ENCODE assay signal across 20 cellular contexts in the genomic region with DNA sequence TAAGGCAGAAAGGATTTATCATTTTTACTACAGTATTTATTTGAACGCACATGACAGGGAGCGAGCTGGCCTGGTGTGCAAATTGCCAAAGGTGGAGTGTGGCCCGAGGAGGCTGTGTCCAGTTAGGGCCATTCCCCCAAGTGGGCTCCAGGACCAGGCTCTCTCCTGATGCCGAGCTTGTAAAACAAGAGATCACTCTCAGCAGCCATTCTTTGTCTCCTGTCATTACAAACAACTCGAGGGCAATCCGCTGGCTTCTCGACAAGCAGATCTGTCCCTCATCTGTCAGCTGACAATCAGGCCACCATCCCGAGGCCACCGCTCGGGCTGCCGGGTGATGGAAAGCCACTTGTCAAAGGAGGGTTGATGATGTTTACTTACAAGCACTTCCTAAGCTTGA.
"Had no signal": no experiment of that assay in that cellular context is flagged by ENCODE, and none has a peak within 500 bp of the region (broad histone marks: within the 10 kb centered on the region; RNA-seq: fewer than 3 reads in every experiment).

No MANE protein-coding gene starts in this region.

- DNase-seq: activated CD4-positive, alpha-beta T cell treated with anti-CD3 and anti-CD28 coated beads, Interleukin-2, amount 50 U/mL, for 1 hour; activated CD8-positive, alpha-beta T cell treated with anti-CD3 and anti-CD28 coated beads, Interleukin-2, amount 10 ng/mL, durations not matched to agents 7 days and 5 days; activated naive CD4-positive, alpha-beta T cell treated with Interleukin-2 at 50 U/mL for 16 hours; activated naive CD8-positive, alpha-beta T cell treated with anti-CD3 and anti-CD28 coated beads for 36 hours; activated T-cell treated with anti-CD3 and anti-CD28 coated beads, Interleukin-2, amount 50 U/mL, for 48 hours; colonic mucosa; dorsolateral prefrontal cortex; hypothalamus; mesendoderm; mucosa of descending colon; naive B cell; ovary; psoas muscle; right cardiac atrium; stimulated activated CD4-positive, alpha-beta T cell treated with anti-CD3 and anti-CD28 coated beads, Interleukin-1b, Interleukin-23, amount 100 ng/mL, for 48 hours; stimulated activated naive CD8-positive, alpha-beta T cell treated with anti-CD3 and anti-CD28 coated beads, Interleukin-15, amount 100 ng/mL, for 72 hours; transverse colon had no signal

- ATAC-seq: activated CD4-positive, CD25-positive, alpha-beta regulatory T cell treated with anti-CD3 and anti-CD28 coated beads, Interleukin-2, amount 50 U/mL, for 24 hours; activated CD8-positive, alpha-beta T cell treated with anti-CD3 and anti-CD28 coated beads, Interleukin-2, amount 10 ng/mL, durations not matched to agents 7 days and 5 days; gastroesophageal sphincter; mucosa of descending colon; psoas muscle; right cardiac atrium; SK-N-SH treated with all-trans-retinoic acid at 6 μM for 48 hours; stimulated activated naive CD8-positive, alpha-beta T cell treated with anti-CD3 and anti-CD28 coated beads, Interleukin-15, amount 100 ng/mL, for 72 hours had no signal
